ENCODE assay signal across 17 cellular contexts in the genomic region with DNA sequence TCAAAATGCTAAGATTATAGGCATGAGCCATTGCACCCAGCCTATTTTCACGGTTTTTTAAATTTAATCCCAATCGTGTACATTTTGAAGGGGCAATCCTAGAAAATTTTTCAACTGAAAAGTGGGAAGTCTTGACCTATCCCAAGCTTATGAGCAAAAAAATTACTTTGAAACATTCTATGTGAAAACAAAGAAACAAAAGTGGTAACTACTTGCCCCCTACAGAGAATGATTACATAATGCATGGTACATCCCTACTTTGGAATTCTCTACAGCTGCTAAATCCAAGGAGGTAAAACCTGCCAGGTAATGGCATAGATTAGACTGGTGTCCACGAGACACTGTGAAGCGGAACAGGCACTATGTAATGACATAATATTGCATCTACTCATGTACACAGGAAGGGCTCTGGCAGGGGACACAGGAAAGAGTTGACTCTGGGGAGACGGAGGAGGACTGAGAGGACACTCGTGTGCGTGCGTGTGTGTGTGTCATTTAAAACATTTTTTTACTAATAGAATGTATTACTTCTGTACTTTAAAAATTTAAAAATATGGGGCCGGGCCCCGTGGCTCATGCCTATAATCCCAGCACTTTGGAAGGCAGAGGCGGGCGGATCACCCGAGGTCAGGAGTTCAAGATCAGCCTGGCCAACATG. TPM values are rescaled to one million over a fixed set of nuclear protein-coding genes. Genes with fewer than 3 reads are reported as not detected.
DNase-seq lines count a peak whose midpoint lies in the region; ATAC-seq lines count a peak whose summit lies in the region.
"Had no signal": no experiment of that assay in that cellular context is flagged by ENCODE, and none has a peak within 500 bp of the region (broad histone marks: within the 10 kb centered on the region; RNA-seq: fewer than 3 reads in every experiment).

No MANE protein-coding gene starts in this region.

- H3K9me3 ChIP-seq in right cardiac atrium (ENCODE audit: control insufficient read depth, low read length) (no peaks in the 10 kb centered on the region), SK-N-MC (ENCODE audit: low read depth, low read length) (no peaks in the 10 kb centered on the region)
- H3K9me3 ChIP-seq in BLaER1 treated with 17β-estradiol and CSF1 and Interleukin-3, amounts not matched to agents 10 nM and 100 nM (replicated peaks in 1 of 11) = peaks cover 0 to 12% (median 0%) of the 10 kb centered on the region in 11 experiments; a peak in 7 of 22 replicates
- no peaks in the 10 kb centered on the region for H3K9me3 ChIP-seq in naive thymus-derived CD4-positive, alpha-beta T cell (ENCODE audit: control insufficient read depth in 2 of 3, low read length in 3 of 3)
- H3K9me3 ChIP-seq: BLaER1 had no signal

- H4K20me1 ChIP-seq in BLaER1 treated with 17β-estradiol and CSF1 and Interleukin-3, amounts not matched to agents 10 nM and 100 nM = no peaks in the 10 kb centered on the region
- H4K20me1 ChIP-seq: BLaER1 had no signal

- POLR2A ChIA-PET in naive thymus-derived CD4-positive, alpha-beta T cell (lab: Charles Lee) = no interaction called here

- CTCF ChIA-PET in naive thymus-derived CD4-positive, alpha-beta T cell (lab: Charles Lee) = no interaction called here

- peak overlapping the region in 9 of 11 experiments; percentile 8 to 66 (median 43); a peak in 13 of 22 replicates for H3K4me2 ChIP-seq in BLaER1 treated with 17β-estradiol and CSF1 and Interleukin-3, amounts not matched to agents 10 nM and 100 nM

- no peaks in the 10 kb centered on the region for H3K36me3 Mint-ChIP-seq in naive thymus-derived CD4-positive, alpha-beta T cell

- DNase-seq in Right ventricle myocardium superior = peak; percentile 29
- DNase-seq in right cardiac atrium = no peak
- no peak for DNase-seq in SK-N-MC (ENCODE audit: low read depth, low spot score)
- no peak for DNase-seq in naive thymus-derived CD4-positive, alpha-beta T cell
- DNase-seq in NCI-H82 treated with DMSO at 0.1 percent for 48 hours (lab: John Stamatoyannopoulos, UW; ENCODE audit: unreplicated experiment) = no peak
- DNase-seq in NK-92 (lab: John Stamatoyannopoulos, UW; ENCODE audit: unreplicated experiment) = no peak
- DNase-seq: 8988T; AML-193; CD4-positive, alpha-beta memory T cell; DMS79; HCEC 1CT; IMR-90 had no signal

- ATAC-seq in Right ventricle myocardium superior (ENCODE audit: poor library complexity) (no peak), right cardiac atrium (no peak)
- peak; percentile 45 for ATAC-seq in naive thymus-derived CD4-positive, alpha-beta T cell
- ATAC-seq: GM12878 had no signal

- no peak overlapping the region for H3K27ac ChIP-seq in right cardiac atrium (ENCODE audit: low read length)
- no peak overlapping the region for H3K27ac ChIP-seq in BLaER1 treated with 17β-estradiol and CSF1 and Interleukin-3, amounts not matched to agents 10 nM and 100 nM
- H3K27ac ChIP-seq in SK-N-MC = 0 out of 2 replicates have a peak overlapping the region, but pooled peaks have one; percentile 89
- H3K27ac ChIP-seq in naive thymus-derived CD4-positive, alpha-beta T cell (ENCODE audit: low read depth, low read length) = no peak overlapping the region
- H3K27ac ChIP-seq: BLaER1 had no signal

- no peak overlapping the region for H3K9ac ChIP-seq in BLaER1 treated with 17β-estradiol and CSF1 and Interleukin-3, amounts not matched to agents 10 nM and 100 nM
- H3K9ac ChIP-seq in SK-N-MC (ENCODE audit: insufficient read length) = no peak overlapping the region
- H3K9ac ChIP-seq: BLaER1 had no signal

- peaks cover 0 to 11% (median 5%) of the 10 kb centered on the region in 5 donors for H3K27me3 Mint-ChIP-seq in naive thymus-derived CD4-positive, alpha-beta T cell

- peaks cover 0 to 33% (median 0%) of the 10 kb centered on the region in 11 experiments; a peak in 4 of 22 replicates for H3K36me3 ChIP-seq in BLaER1 treated with 17β-estradiol and CSF1 and Interleukin-3, amounts not matched to agents 10 nM and 100 nM
- no peaks in the 10 kb centered on the region for H3K36me3 ChIP-seq in SK-N-MC (ENCODE audit: insufficient read depth, low read length)
- H3K36me3 ChIP-seq in naive thymus-derived CD4-positive, alpha-beta T cell (ENCODE audit: control insufficient read depth in 2 of 3, insufficient read depth in 3 of 3, low read length in 3 of 3) = no peaks in the 10 kb centered on the region
- H3K36me3 ChIP-seq: BLaER1 had no signal

- H3K9me3 Mint-ChIP-seq in naive thymus-derived CD4-positive, alpha-beta T cell = no peaks in the 10 kb centered on the region
- H3K9me3 Mint-ChIP-seq: CD4-positive, alpha-beta memory T cell had no signal

- intact Hi-C loops in Right ventricle myocardium superior (cut with DNase I) (no loop called here), right cardiac atrium (cut with DNase I) (no loop called here)
- intact Hi-C loops in naive thymus-derived CD4-positive, alpha-beta T cell (cut with micrococcal nuclease) = no loop called here

- 68% methylated on average over 13 of the region's 13 CpGs for WGBS in right cardiac atrium

- no peak overlapping the region for H3K4me3 Mint-ChIP-seq in naive thymus-derived CD4-positive, alpha-beta T cell
- H3K4me3 Mint-ChIP-seq: CD4-positive, alpha-beta memory T cell had no signal

- H3K4me1 ChIP-seq in right cardiac atrium (ENCODE audit: control insufficient read depth, insufficient read depth, low read length) = no peaks in the 10 kb centered on the region
- H3K4me1 ChIP-seq in BLaER1 treated with 17β-estradiol and CSF1 and Interleukin-3, amounts not matched to agents 10 nM and 100 nM = peaks cover 41 to 75% (median 58%) of the 10 kb centered on the region in 10 experiments
- no peaks in the 10 kb centered on the region for H3K4me1 ChIP-seq in naive thymus-derived CD4-positive, alpha-beta T cell (ENCODE audit: control insufficient read depth in 2 of 2, insufficient read depth in 2 of 2, low read length in 2 of 2)

- H3K27me3 ChIP-seq in right cardiac atrium (ENCODE audit: control insufficient read depth, insufficient read depth) = no peaks in the 10 kb centered on the region
- peaks cover 0 to 31% (median 0%) of the 10 kb centered on the region in 11 experiments; a peak in 3 of 22 replicates for H3K27me3 ChIP-seq in BLaER1 treated with 17β-estradiol and CSF1 and Interleukin-3, amounts not matched to agents 10 nM and 100 nM
- no peaks in the 10 kb centered on the region for H3K27me3 ChIP-seq in naive thymus-derived CD4-positive, alpha-beta T cell (ENCODE audit: control insufficient read depth in 2 of 2, insufficient read depth in 2 of 2, low read length in 2 of 2)
- H3K27me3 ChIP-seq: BLaER1 had no signal

- peaks cover 0 to 17% (median 8%) of the 10 kb centered on the region in 7 donors for H3K4me1 Mint-ChIP-seq in naive thymus-derived CD4-positive, alpha-beta T cell

- H3K27ac Mint-ChIP-seq in naive thymus-derived CD4-positive, alpha-beta T cell = no peak overlapping the region
- H3K27ac Mint-ChIP-seq: CD4-positive, alpha-beta memory T cell had no signal

- no peak overlapping the region for H3K4me3 ChIP-seq in right cardiac atrium (ENCODE audit: low read length)
- no peak overlapping the region for H3K4me3 ChIP-seq in BLaER1 treated with 17β-estradiol and CSF1 and Interleukin-3, amounts not matched to agents 10 nM and 100 nM
- H3K4me3 ChIP-seq in SK-N-MC = no peak overlapping the region
- H3K4me3 ChIP-seq in naive thymus-derived CD4-positive, alpha-beta T cell (ENCODE audit: low read length) = no peak overlapping the region
- H3K4me3 ChIP-seq: BLaER1, GM12878 had no signal

RNA-seq across cellular contexts. Expression of gene ASGR2, which starts 15.7 kb away (rescaled TPM):
- total RNA-seq in Right ventricle myocardium superior (0.40 TPM), right cardiac atrium (under 1 TPM in 3 of 4 donors, not detected in 1; 0.21 to 0.64 (median 0.29) TPM)
- 0.14 TPM for polyA plus RNA-seq in right cardiac atrium
- 10 to 100 TPM in 1 of 5 experiments, 1 to 10 TPM in 1, under 1 TPM in 1, not detected in 2; 0.27 to 15.0 (median 1.9) TPM for total RNA-seq in naive thymus-derived CD4-positive, alpha-beta T cell
- not detected for polyA plus RNA-seq in naive thymus-derived CD4-positive, alpha-beta T cell
- total RNA-seq: CD4-positive, alpha-beta memory T cell; G401; GM12878; IMR-90 had no signal
- polyA plus RNA-seq: CD4-positive, alpha-beta memory T cell; GM12878; IMR-90 had no signal

RNA-seq across cellular contexts. Expression of gene CLEC10A, which starts 18.9 kb away (rescaled TPM):
- total RNA-seq in Right ventricle myocardium superior (5.0 TPM), right cardiac atrium (1 to 10 TPM; 5.2 to 9.5 (median 7.6) TPM)
- 1.6 TPM for polyA plus RNA-seq in right cardiac atrium
- 10 to 100 TPM in 1 of 5 experiments, 1 to 10 TPM in 3, not detected in 1; 1.4 to 10.6 (median 4.9) TPM for total RNA-seq in naive thymus-derived CD4-positive, alpha-beta T cell
- not detected for polyA plus RNA-seq in naive thymus-derived CD4-positive, alpha-beta T cell
- total RNA-seq: G401, GM12878, H4, IMR-90 had no signal
- polyA plus RNA-seq: CD4-positive, alpha-beta memory T cell; GM12878; IMR-90 had no signal

RNA-seq across cellular contexts. Expression of gene SLC16A11, which starts 55.0 kb away (rescaled TPM):
- total RNA-seq in Right ventricle myocardium superior (0.56 TPM), right cardiac atrium (1 to 10 TPM; 3.3 to 5.3 (median 3.7) TPM)
- 11.3 TPM for polyA plus RNA-seq in right cardiac atrium
- 1 to 10 TPM in 3 of 5 experiments, under 1 TPM in 2; 0.24 to 1.7 (median 1.4) TPM for total RNA-seq in naive thymus-derived CD4-positive, alpha-beta T cell
- polyA plus RNA-seq in naive thymus-derived CD4-positive, alpha-beta T cell = 1 to 10 TPM; 1.1 TPM
- total RNA-seq: G401, H4, IMR-90 had no signal
- polyA plus RNA-seq: IMR-90 had no signal
